Comparison of ENCODE assay signal across 3 cellular contexts in the genomic region with DNA sequence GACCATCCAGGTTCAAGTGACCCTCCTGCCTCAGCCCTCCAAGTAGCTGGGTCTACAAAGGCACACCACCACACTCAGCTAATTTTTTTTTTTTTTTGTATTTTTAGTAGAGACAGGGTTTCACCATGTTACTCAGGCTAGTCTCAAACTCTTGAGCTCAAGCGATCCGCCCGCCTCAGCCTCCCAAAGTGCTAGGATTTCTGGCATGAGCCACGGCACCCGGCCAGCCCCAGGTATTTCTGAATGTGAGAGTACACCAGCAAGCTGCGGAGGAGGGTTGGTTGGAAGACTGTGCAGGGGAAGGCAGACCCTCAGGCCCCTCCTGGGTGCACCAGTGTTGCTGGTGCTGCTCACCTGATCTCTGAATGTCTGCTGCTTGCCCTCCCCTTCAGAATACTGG.
"Had no signal": no experiment of that assay in that cellular context is flagged by ENCODE, and none has a peak within 500 bp of the region (broad histone marks: within the 10 kb centered on the region; RNA-seq: fewer than 3 reads in every experiment).

No MANE protein-coding gene starts in this region.

- DNase-seq: GDM1, GF-D8 had no signal

- H3K4me3 ChIP-seq: GM12878 had no signal
